Comparison of ENCODE assay signal across 1 cellular context in the genomic region with DNA sequence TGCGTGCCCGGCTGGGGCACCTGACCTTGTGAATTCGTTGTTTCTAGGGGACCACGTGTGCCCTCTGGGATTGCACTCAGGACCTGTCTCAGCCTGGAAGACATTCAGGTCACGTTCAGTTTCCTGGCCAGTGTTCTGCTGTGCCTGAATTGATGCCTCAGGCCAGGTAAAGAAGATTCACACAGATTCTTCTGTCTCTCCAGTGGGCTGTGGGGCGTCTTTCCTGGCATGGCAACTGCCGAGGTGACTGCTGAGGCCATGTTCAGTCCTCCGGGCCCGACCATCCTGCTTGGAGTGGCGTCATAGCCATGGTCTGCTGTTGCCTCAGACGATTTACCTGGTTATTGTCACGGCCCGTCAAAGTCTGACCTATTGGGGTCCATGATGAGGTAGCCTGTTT.
TF ChIP-seq lines count a peak whose summit lies in the region.

No MANE protein-coding gene starts in this region.

TF ChIP-seq in IMR-90, 13 proteins besides CTCF, POLR2A, EP300 and RAD21 (continued from another document):
- TF ChIP-seq USF2 (IDR thresholded peaks at IDR 0.05; ENCODE audit: low read depth, low read length) (no peak), RFX5 (IDR thresholded peaks at IDR 0.05; ENCODE audit: low read depth, low read length) (no peak)
TF ChIP-seq in IMR-90: peak in this region for 0.
